3 cellular contexts compared by ENCODE assay signal in the genomic region with DNA sequence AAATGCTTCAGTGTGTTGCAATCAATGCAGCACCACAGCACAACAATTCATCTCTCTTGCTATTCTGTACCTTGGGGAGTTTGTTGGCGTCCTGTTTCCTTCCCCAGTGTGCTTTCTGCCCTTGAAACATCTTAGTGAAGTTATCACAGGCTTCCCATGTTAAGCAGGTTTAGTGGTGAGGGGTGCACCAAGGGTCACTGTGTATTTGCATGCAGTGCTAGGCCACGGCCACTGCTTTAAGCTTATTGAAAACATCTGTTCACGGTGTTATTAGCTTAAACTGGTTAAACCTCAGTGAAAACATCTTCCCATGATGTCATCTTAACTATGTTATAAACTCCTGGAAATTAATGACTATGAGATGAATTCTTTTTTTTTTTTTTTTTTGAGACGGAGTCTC.
TF ChIP-seq lines count a peak whose summit lies in the region.

No MANE protein-coding gene starts in this region.

TF ChIP-seq in SK-N-SH, 30 proteins besides CTCF, POLR2A, EP300 and RAD21 (continued from another document):
- TF ChIP-seq NRF1 (IDR thresholded peaks at IDR 0.05; ENCODE audit: low read depth, low read length), result no peak
- TF ChIP-seq FOXJ3 (CRISPR knock-in tag; IDR thresholded peaks at IDR 0.05), result no peak
- TF ChIP-seq GABPA (IDR thresholded peaks at IDR 0.05; ENCODE audit: low read depth), result no peak
TF ChIP-seq in SK-N-SH: peak in this region for 0.

TF ChIP-seq in SK-N-SH treated with all-trans-retinoic acid at 6 μM for 48 hours, 23 proteins besides CTCF, POLR2A, EP300 and RAD21 (continued from another document):
- TF ChIP-seq, protein P1, sequence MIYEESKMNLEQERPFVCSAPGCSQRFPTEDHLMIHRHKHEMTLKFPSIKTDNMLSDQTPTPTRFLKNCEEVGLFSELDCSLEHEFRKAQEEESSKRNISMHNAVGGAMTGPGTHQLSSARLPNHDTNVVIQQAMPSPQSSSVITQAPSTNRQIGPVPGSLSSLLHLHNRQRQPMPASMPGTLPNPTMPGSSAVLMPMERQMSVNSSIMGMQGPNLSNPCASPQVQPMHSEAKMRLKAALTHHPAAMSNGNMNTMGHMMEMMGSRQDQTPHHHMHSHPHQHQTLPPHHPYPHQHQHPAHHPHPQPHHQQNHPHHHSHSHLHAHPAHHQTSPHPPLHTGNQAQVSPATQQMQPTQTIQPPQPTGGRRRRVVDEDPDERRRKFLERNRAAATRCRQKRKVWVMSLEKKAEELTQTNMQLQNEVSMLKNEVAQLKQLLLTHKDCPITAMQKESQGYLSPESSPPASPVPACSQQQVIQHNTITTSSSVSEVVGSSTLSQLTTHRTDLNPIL (CRISPR knock-in tag; IDR thresholded peaks at IDR 0.05; ENCODE audit: low read depth), result no peak
- TF ChIP-seq ARNTL (CRISPR knock-in tag; IDR thresholded peaks at IDR 0.05; ENCODE audit: borderline replicate concordance, low read depth) (no peak), ISL1 (CRISPR knock-in tag; IDR thresholded peaks at IDR 0.05) (no peak), OSR1 (CRISPR knock-in tag; IDR thresholded peaks at IDR 0.05) (no peak), ZFP3 (CRISPR knock-in tag; IDR thresholded peaks at IDR 0.05) (no peak), RARB (CRISPR knock-in tag; IDR thresholded peaks at IDR 0.05) (no peak), TOX (CRISPR knock-in tag; IDR thresholded peaks at IDR 0.05; ENCODE audit: borderline replicate concordance) (no peak)

TF ChIP-seq in K562, 482 proteins besides CTCF, POLR2A, EP300 and RAD21 (continued from another document):
- TF ChIP-seq, protein P2, sequence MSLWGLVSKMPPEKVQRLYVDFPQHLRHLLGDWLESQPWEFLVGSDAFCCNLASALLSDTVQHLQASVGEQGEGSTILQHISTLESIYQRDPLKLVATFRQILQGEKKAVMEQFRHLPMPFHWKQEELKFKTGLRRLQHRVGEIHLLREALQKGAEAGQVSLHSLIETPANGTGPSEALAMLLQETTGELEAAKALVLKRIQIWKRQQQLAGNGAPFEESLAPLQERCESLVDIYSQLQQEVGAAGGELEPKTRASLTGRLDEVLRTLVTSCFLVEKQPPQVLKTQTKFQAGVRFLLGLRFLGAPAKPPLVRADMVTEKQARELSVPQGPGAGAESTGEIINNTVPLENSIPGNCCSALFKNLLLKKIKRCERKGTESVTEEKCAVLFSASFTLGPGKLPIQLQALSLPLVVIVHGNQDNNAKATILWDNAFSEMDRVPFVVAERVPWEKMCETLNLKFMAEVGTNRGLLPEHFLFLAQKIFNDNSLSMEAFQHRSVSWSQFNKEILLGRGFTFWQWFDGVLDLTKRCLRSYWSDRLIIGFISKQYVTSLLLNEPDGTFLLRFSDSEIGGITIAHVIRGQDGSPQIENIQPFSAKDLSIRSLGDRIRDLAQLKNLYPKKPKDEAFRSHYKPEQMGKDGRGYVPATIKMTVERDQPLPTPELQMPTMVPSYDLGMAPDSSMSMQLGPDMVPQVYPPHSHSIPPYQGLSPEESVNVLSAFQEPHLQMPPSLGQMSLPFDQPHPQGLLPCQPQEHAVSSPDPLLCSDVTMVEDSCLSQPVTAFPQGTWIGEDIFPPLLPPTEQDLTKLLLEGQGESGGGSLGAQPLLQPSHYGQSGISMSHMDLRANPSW (CRISPR knock-in tag; IDR thresholded peaks at IDR 0.05), result no peak
- TF ChIP-seq ZNF239 (CRISPR knock-in tag; IDR thresholded peaks at IDR 0.05) (no peak), CEBPB (tag; IDR thresholded peaks at IDR 0.05) (peak; percentile 20; the same call in 1 of the 2 replicates), PYGO2 (tag; IDR thresholded peaks at IDR 0.05) (no peak)
